22 cellular contexts compared by ENCODE assay signal in genomic region chr10:11388996-11389395, GRCh38.
"Had no signal": no experiment of that assay in that cellular context is flagged by ENCODE, and none has a peak within 500 bp of the region (broad histone marks: within the 10 kb centered on the region; RNA-seq: fewer than 3 reads in every experiment).

No MANE protein-coding gene starts in this region.

- H3K27me3 ChIP-seq: dorsolateral prefrontal cortex, esophagus muscularis mucosa, foreskin keratinocyte, gastroesophageal sphincter, heart left ventricle, hepatocyte had no signal

- H3K4me1 ChIP-seq: esophagus muscularis mucosa, foreskin keratinocyte, gastroesophageal sphincter, left ventricle myocardium inferior, lower lobe of right lung had no signal

- H3K4me1 Mint-ChIP-seq: immature natural killer cell had no signal

- H3K4me2 ChIP-seq: hepatocyte had no signal

- H3K9me3 Mint-ChIP-seq: mesothelial cell of epicardium had no signal

- H3K4me3 ChIP-seq: coronary artery, dorsolateral prefrontal cortex, esophagus muscularis mucosa, gastroesophageal sphincter, heart left ventricle, hepatocyte, left ventricle myocardium inferior, lower lobe of right lung, mucosa of descending colon had no signal

- H3K36me3 Mint-ChIP-seq: mesothelial cell of epicardium had no signal

- H3K4me3 Mint-ChIP-seq: immature natural killer cell, mesothelial cell of epicardium had no signal

- DNase-seq: dermis blood vessel endothelial cell; dorsolateral prefrontal cortex; effector CD4-positive, alpha-beta T cell; effector memory CD4-positive, alpha-beta T cell; foreskin keratinocyte; heart left ventricle; hypothalamus; immature natural killer cell; islet precursor cell; kidney; kidney glomerular epithelial cell; left colon; left ventricle myocardium inferior; lower lobe of right lung; mesenchymal stem cell; mucosa of descending colon had no signal

- H3K36me3 ChIP-seq: esophagus muscularis mucosa, gastroesophageal sphincter, heart left ventricle, left ventricle myocardium inferior, lower lobe of right lung had no signal

- H2AFZ ChIP-seq: hepatocyte had no signal

- H3K9me3 ChIP-seq: esophagus muscularis mucosa, gastroesophageal sphincter, heart left ventricle, left ventricle myocardium inferior, lower lobe of right lung, mucosa of descending colon had no signal

- H3K27ac ChIP-seq: coronary artery, dorsolateral prefrontal cortex, esophagus muscularis mucosa, foreskin keratinocyte, gastroesophageal sphincter, heart left ventricle, hepatocyte, left ventricle myocardium inferior, lower lobe of right lung had no signal

- ATAC-seq: foreskin keratinocyte, gastroesophageal sphincter, heart left ventricle, left colon, left lobe of liver, lower lobe of right lung, mucosa of descending colon had no signal

- H3K27ac Mint-ChIP-seq: immature natural killer cell, mesothelial cell of epicardium had no signal

- H3K79me2 ChIP-seq: hepatocyte had no signal
